26 cellular contexts compared by ENCODE assay signal in the genomic region with DNA sequence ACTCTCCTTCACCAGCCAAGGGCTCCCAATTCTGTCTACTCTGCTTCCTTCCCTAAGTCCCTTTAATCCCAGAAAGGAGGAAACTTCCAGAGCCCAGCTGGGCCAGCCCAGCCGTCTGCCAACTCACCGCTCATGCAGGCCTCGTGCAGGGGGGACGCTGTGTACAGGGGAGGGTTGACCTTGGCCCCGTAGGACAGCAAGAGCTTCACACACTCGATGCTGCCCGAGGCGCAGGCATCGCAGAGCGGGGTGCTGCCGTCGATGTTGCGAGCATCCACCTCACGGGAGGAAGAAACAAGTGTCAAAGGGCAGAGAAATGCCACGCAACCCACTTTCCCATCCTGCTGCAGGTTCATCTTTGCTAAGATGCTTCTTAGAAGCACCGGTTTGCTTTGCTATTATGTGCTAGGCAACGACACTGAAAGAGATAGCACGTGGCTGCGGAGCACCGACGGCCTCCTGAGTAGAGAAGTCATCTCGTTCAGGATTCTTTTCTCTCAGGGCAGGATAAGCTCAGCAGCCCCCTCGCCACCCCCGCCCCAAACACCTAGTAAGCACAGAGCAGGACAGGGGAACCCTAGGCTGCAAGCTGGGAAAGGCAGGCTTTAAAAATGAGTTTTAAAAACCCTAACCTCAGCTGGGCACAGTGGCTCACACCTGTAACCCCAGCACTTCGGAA. TPM values are rescaled to one million over a fixed set of nuclear protein-coding genes. Genes with fewer than 3 reads are reported as not detected.
DNase-seq lines count a peak whose midpoint lies in the region; ATAC-seq and TF ChIP-seq lines count a peak whose summit lies in the region.
"Had no signal": no experiment of that assay in that cellular context is flagged by ENCODE, and none has a peak within 500 bp of the region (broad histone marks: within the 10 kb centered on the region; RNA-seq: fewer than 3 reads in every experiment).

No MANE protein-coding gene starts in this region.

- no peaks in the 10 kb centered on the region for H3K27me3 ChIP-seq in adrenal gland
- no peaks in the 10 kb centered on the region for H3K27me3 ChIP-seq in liver (ENCODE audit: control insufficient read depth in 4 of 4, insufficient read depth in 4 of 4, low read length in 3 of 4)
- no peaks in the 10 kb centered on the region for H3K27me3 ChIP-seq in ascending aorta
- H3K27me3 ChIP-seq: breast epithelium, upper lobe of left lung had no signal

- peak in 1 of 2 donors; percentile 8 for TF ChIP-seq RAD21 in liver (IDR thresholded peaks at IDR 0.05)

- CTCF ChIA-PET in activated naive CD4-positive, alpha-beta T cell treated with anti-CD3 and anti-CD28 coated beads for 36 hours (lab: Charles Lee), result interaction anchor here (1.3 kb wide), 1 partner anchor 21 kb away, joined by 4 read pairs; no protein-coding TSS in a partner anchor

- no peak overlapping the region for H3K9ac ChIP-seq in liver (ENCODE audit: low read depth in 1 of 2, low read length in 2 of 2)

- in situ Hi-C loops in GM13976 (cut with MboI; ENCODE audit: low sequenced_read_pairs, unreplicated experiment), result no loop called here

- H3K4me3 Mint-ChIP-seq in stimulated activated naive B cell treated with anti-CD40 and anti-IgM and Interleukin-4, amounts not matched to agents 10 μg/mL and 1 μg/mL and 100 μg/mL, for 72 hours, result no peak overlapping the region
- H3K4me3 Mint-ChIP-seq in activated naive CD4-positive, alpha-beta T cell treated with anti-CD3 and anti-CD28 coated beads for 36 hours, result no peak overlapping the region
- H3K4me3 Mint-ChIP-seq: activated CD4-positive, alpha-beta T cell treated with anti-CD3 and anti-CD28 coated beads for 36 hours; activated naive CD4-positive, alpha-beta T cell treated with anti-CD3 and anti-CD28 coated beads, Interleukin-2, amount 50 U/mL, for 24 hours; CD4-positive, alpha-beta memory T cell; immature natural killer cell; memory B cell had no signal

- peaks cover 0 to under 1% of the 10 kb centered on the region in 2 donors for H3K4me1 ChIP-seq in adrenal gland (replicated peaks in 1 of 2)
- H3K4me1 ChIP-seq in liver (ENCODE audit: control insufficient read depth in 4 of 4, insufficient read depth in 4 of 4, low read length in 3 of 4), result peaks cover 35 to 55% (median 44%) of the 10 kb centered on the region in 4 donors
- peaks cover 0 to 4% of the 10 kb centered on the region in 2 donors for H3K4me1 ChIP-seq in ascending aorta
- H3K4me1 ChIP-seq: HAP-1, upper lobe of left lung had no signal

- DNase-seq in adrenal gland, result peak; percentile 47 to 75 (median 70)
- no peak for DNase-seq in stimulated activated naive B cell treated with anti-CD40 and anti-IgM and Interleukin-4, amounts not matched to agents 10 μg/mL and 1 μg/mL and 100 μg/mL, for 72 hours
- no peak for DNase-seq in GM13976 (ENCODE audit: low spot score)
- DNase-seq in NCI-H2196 (lab: John Stamatoyannopoulos, UW; ENCODE audit: unreplicated experiment), result no peak
- no peak for DNase-seq in ascending aorta (ENCODE audit: low spot score in 2 of 2)
- no peak for DNase-seq in activated naive CD4-positive, alpha-beta T cell treated with anti-CD3 and anti-CD28 coated beads for 36 hours
- DNase-seq: activated CD4-positive, alpha-beta T cell treated with anti-CD3 and anti-CD28 coated beads for 36 hours; AML-193; CD4-positive, alpha-beta memory T cell; immature natural killer cell; left cardiac atrium; NCI-H1436; NCI-H2081 treated with DMSO at 0.1 percent for 48 hours; NCI-H345; NCI-H69; SHP77 treated with DMSO at 0.1 percent for 48 hours; stimulated activated CD4-positive, alpha-beta T cell treated with anti-CD3 and anti-CD28 coated beads, Interleukin-4, amount 100 ng/mL, for 1 hour had no signal

- H3K9me3 ChIP-seq in adrenal gland (replicated peaks in 1 of 3), result no peaks in the 10 kb centered on the region
- H3K9me3 ChIP-seq in liver (ENCODE audit: control insufficient read depth in 4 of 4, low read length in 3 of 4), result no peaks in the 10 kb centered on the region
- H3K9me3 ChIP-seq in ascending aorta, result no peaks in the 10 kb centered on the region
- H3K9me3 ChIP-seq: breast epithelium, HAP-1, upper lobe of left lung had no signal

- no peak for TF ChIP-seq POLR2A in adrenal gland (IDR thresholded peaks at IDR 0.05)

- no peak for ATAC-seq in stimulated activated naive B cell treated with anti-CD40 and anti-IgM and Interleukin-4, amounts not matched to agents 10 μg/mL and 1 μg/mL and 100 μg/mL, for 72 hours (replicated peaks)
- ATAC-seq: activated CD4-positive, alpha-beta T cell treated with anti-CD3 and anti-CD28 coated beads for 36 hours; Panc1 had no signal

- H3K27ac Mint-ChIP-seq in stimulated activated naive B cell treated with anti-CD40 and anti-IgM and Interleukin-4, amounts not matched to agents 10 μg/mL and 1 μg/mL and 100 μg/mL, for 72 hours, result peak overlapping the region; percentile 16
- no peak overlapping the region for H3K27ac Mint-ChIP-seq in activated naive CD4-positive, alpha-beta T cell treated with anti-CD3 and anti-CD28 coated beads for 36 hours
- H3K27ac Mint-ChIP-seq: activated naive CD4-positive, alpha-beta T cell treated with anti-CD3 and anti-CD28 coated beads, Interleukin-2, amount 50 U/mL, for 24 hours; activated T-helper 2 cell treated with anti-CD3 and anti-CD28 coated beads, Interferon-gamma antibody, Interleukin-2, Interleukin-4, amounts not matched to agents 10 μg/mL and 5 μg/mL and 100 μg/mL, durations not matched to agents 14 hours and 24 hours and 36 hours; immature natural killer cell; memory B cell had no signal

- TF ChIP-seq CTCF in C4-2B (conservative IDR thresholded peaks at IDR 0.05), result no peak
- no peak for TF ChIP-seq CTCF in adrenal gland (IDR thresholded peaks at IDR 0.05)
- TF ChIP-seq CTCF in liver (IDR thresholded peaks at IDR 0.05; ENCODE audit: low read depth, low read length, missing input control), result no peak
- TF ChIP-seq CTCF in GM13976 (IDR thresholded peaks at IDR 0.05; ENCODE audit: borderline replicate concordance, control extremely low read depth, extremely low read depth, insufficient read depth, missing control alignments), result no peak
- no peak for TF ChIP-seq CTCF in ascending aorta (IDR thresholded peaks at IDR 0.05)

- peaks cover 0 to 3% of the 10 kb centered on the region in 2 donors for H3K9me3 Mint-ChIP-seq in stimulated activated naive B cell treated with anti-CD40 and anti-IgM and Interleukin-4, amounts not matched to agents 10 μg/mL and 1 μg/mL and 100 μg/mL, for 72 hours
- H3K9me3 Mint-ChIP-seq in activated naive CD4-positive, alpha-beta T cell treated with anti-CD3 and anti-CD28 coated beads for 36 hours, result no peaks in the 10 kb centered on the region
- H3K9me3 Mint-ChIP-seq: activated naive CD4-positive, alpha-beta T cell treated with anti-CD3 and anti-CD28 coated beads, Interleukin-2, amount 50 U/mL, for 24 hours; activated T-helper 2 cell treated with anti-CD3 and anti-CD28 coated beads, Interferon-gamma antibody, Interleukin-2, Interleukin-4, amounts not matched to agents 10 μg/mL and 5 μg/mL and 100 μg/mL, durations not matched to agents 14 hours and 24 hours and 36 hours; CD4-positive, alpha-beta memory T cell; immature natural killer cell; memory B cell had no signal

- H3K4me3 ChIP-seq in adrenal gland, result no peak overlapping the region
- H3K4me3 ChIP-seq in liver (ENCODE audit: low read depth in 1 of 3, low read length in 3 of 3), result no peak overlapping the region
- no peak overlapping the region for H3K4me3 ChIP-seq in ascending aorta
- H3K4me3 ChIP-seq: breast epithelium, HAP-1, upper lobe of left lung had no signal

- peaks cover 21 to 26% of the 10 kb centered on the region in 2 donors for H3K36me3 Mint-ChIP-seq in stimulated activated naive B cell treated with anti-CD40 and anti-IgM and Interleukin-4, amounts not matched to agents 10 μg/mL and 1 μg/mL and 100 μg/mL, for 72 hours
- peaks cover 10% of the 10 kb centered on the region for H3K36me3 Mint-ChIP-seq in activated naive CD4-positive, alpha-beta T cell treated with anti-CD3 and anti-CD28 coated beads for 36 hours (ENCODE audit: low read depth)

- intact Hi-C loops in adrenal gland (cut with DNase I), result no loop called here
- intact Hi-C loops in ascending aorta (cut with DNase I), result no loop called here
- intact Hi-C loops in activated naive CD4-positive, alpha-beta T cell treated with anti-CD3 and anti-CD28 coated beads for 36 hours (cut with micrococcal nuclease), result no loop called here

- peaks cover 0 to 20% of the 10 kb centered on the region in 2 donors for H3K36me3 ChIP-seq in adrenal gland (replicated peaks in 1 of 2)
- H3K36me3 ChIP-seq in liver (ENCODE audit: control insufficient read depth in 4 of 4, insufficient read depth in 3 of 4, low read depth in 1 of 4, low read length in 3 of 4), result peaks cover 0 to 10% (median 5%) of the 10 kb centered on the region in 4 donors
- peaks cover 16 to 43% of the 10 kb centered on the region in 2 donors for H3K36me3 ChIP-seq in ascending aorta
- H3K36me3 ChIP-seq: breast epithelium, HAP-1 had no signal

- peaks cover 5 to 9% of the 10 kb centered on the region in 2 donors for H3K4me1 Mint-ChIP-seq in stimulated activated naive B cell treated with anti-CD40 and anti-IgM and Interleukin-4, amounts not matched to agents 10 μg/mL and 1 μg/mL and 100 μg/mL, for 72 hours
- peaks cover 19% of the 10 kb centered on the region for H3K4me1 Mint-ChIP-seq in activated naive CD4-positive, alpha-beta T cell treated with anti-CD3 and anti-CD28 coated beads for 36 hours (ENCODE audit: low read depth)
- H3K4me1 Mint-ChIP-seq: immature natural killer cell had no signal

- 76 to 82% (median 77%) methylated on average over 20 to 25 of the region's 25 CpGs for WGBS in adrenal gland, 4 donors
- WGBS in liver, result 67% methylated on average over 25 of the region's 25 CpGs

- no peaks in the 10 kb centered on the region for H3K27me3 Mint-ChIP-seq in stimulated activated naive B cell treated with anti-CD40 and anti-IgM and Interleukin-4, amounts not matched to agents 10 μg/mL and 1 μg/mL and 100 μg/mL, for 72 hours
- no peaks in the 10 kb centered on the region for H3K27me3 Mint-ChIP-seq in activated naive CD4-positive, alpha-beta T cell treated with anti-CD3 and anti-CD28 coated beads for 36 hours (ENCODE audit: low read depth)
- H3K27me3 Mint-ChIP-seq: activated CD4-positive, alpha-beta T cell treated with anti-CD3 and anti-CD28 coated beads for 36 hours; activated naive CD4-positive, alpha-beta T cell treated with anti-CD3 and anti-CD28 coated beads, Interleukin-2, amount 50 U/mL, for 24 hours; CD4-positive, alpha-beta memory T cell had no signal

- H3K27ac ChIP-seq in C4-2B (peak overlapping the region; percentile 88), adrenal gland (peak overlapping the region in 1 of 5 donors; percentile 21), liver (ENCODE audit: low read depth in 1 of 2, low read length in 2 of 2) (peak overlapping the region; percentile 17 to 43), ascending aorta (peak overlapping the region in 1 of 2 donors; percentile 31)
- H3K27ac ChIP-seq: upper lobe of left lung had no signal

RNA-seq across cellular contexts. Expression of a gene that starts 15.2 kb away (rescaled TPM):
- 10 to 100 TPM; 34.6 to 65.9 (median 48.0) TPM for total RNA-seq in adrenal gland
- 10 to 100 TPM; 24.4 to 44.8 (median 39.1) TPM for polyA plus RNA-seq in adrenal gland
- 10 to 100 TPM in 1 of 2 donors, 1 to 10 TPM in 1; 8.5 to 48.3 TPM for total RNA-seq in liver
- polyA plus RNA-seq in liver, result 10 to 100 TPM; 40.8 to 44.2 TPM
- total RNA-seq in ascending aorta, result 15.3 TPM
- total RNA-seq in activated naive CD4-positive, alpha-beta T cell treated with anti-CD3 and anti-CD28 coated beads for 36 hours, result 1 to 10 TPM; 7.0 to 7.2 TPM

RNA-seq across cellular contexts. Expression of a gene that starts 33.4 kb away (rescaled TPM):
- total RNA-seq in adrenal gland, result 100 to 1,000 TPM in 2 of 8 donors, 10 to 100 TPM in 6; 36.6 to 182 (median 53.1) TPM
- 10 to 100 TPM; 15.4 to 43.4 (median 32.2) TPM for polyA plus RNA-seq in adrenal gland
- total RNA-seq in liver, result 10 to 100 TPM; 18.9 to 40.3 TPM
- 1 to 10 TPM; 7.6 to 9.5 TPM for polyA plus RNA-seq in liver
- 12.2 TPM for total RNA-seq in ascending aorta
- 10 to 100 TPM; 36.4 to 37.7 TPM for total RNA-seq in activated naive CD4-positive, alpha-beta T cell treated with anti-CD3 and anti-CD28 coated beads for 36 hours

Comparison
In these comparisons a context has a peak if more than half of its experiments do, and no peak if none do; other contexts are left out.
1. DNase-seq: peak in adrenal gland (7 of 7); none in stimulated activated naive B cell treated with anti-CD40 and anti-IgM and Interleukin-4, amounts not matched to agents 10 μg/mL and 1 μg/mL and 100 μg/mL, for 72 hours (single experiment), GM13976 (single experiment), NCI-H2196 (single experiment), ascending aorta (0 of 2) and activated naive CD4-positive, alpha-beta T cell treated with anti-CD3 and anti-CD28 coated beads for 36 hours (single experiment).